12 cellular contexts compared by ENCODE assay signal in genomic region chr7:122637799-122638198, GRCh38.
"Had no signal": no experiment of that assay in that cellular context is flagged by ENCODE, and none has a peak within 500 bp of the region (broad histone marks: within the 10 kb centered on the region; RNA-seq: fewer than 3 reads in every experiment).

No MANE protein-coding gene starts in this region.

- H3K27ac ChIP-seq: heart left ventricle, neutrophil, psoas muscle, right lobe of liver, thoracic aorta, transverse colon had no signal

- H3K4me1 ChIP-seq: heart left ventricle, psoas muscle, right lobe of liver, transverse colon had no signal

- H3K4me3 ChIP-seq: heart left ventricle, mucosa of descending colon, psoas muscle, right lobe of liver, thoracic aorta, transverse colon had no signal

- H3K27me3 ChIP-seq: heart left ventricle, neutrophil, right lobe of liver, transverse colon had no signal

- H3K9me3 ChIP-seq: mucosa of descending colon, neutrophil, psoas muscle, right lobe of liver, thoracic aorta, transverse colon had no signal

- DNase-seq: effector memory CD4-positive, alpha-beta T cell; heart left ventricle; kidney glomerular epithelial cell; mucosa of descending colon; naive thymus-derived CD8-positive, alpha-beta T cell; psoas muscle; retina; stimulated activated CD4-positive, alpha-beta T cell treated with anti-CD3 and anti-CD28 coated beads, Interleukin-4, amount 100 ng/mL, for 24 hours; transverse colon had no signal

- H3K36me3 ChIP-seq: heart left ventricle, neutrophil, right lobe of liver, thoracic aorta, transverse colon had no signal
